Comparison of ENCODE assay signal across 19 cellular contexts in the genomic region with DNA sequence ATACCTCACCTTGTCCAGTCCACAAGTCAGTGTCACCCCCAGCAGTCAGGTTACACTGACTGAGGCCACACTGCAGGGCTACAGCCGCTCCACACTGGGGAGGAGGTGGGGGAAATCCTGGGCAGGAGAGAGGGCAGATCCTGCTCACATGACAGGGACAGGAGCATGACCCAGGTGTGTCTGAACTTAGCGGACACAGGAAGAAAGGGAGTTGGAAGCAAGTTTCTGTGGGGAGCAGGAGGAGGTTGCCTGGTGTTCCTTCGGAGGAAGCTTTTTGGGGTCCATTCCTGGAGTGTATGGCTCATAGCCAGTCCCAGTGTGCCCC. TPM values are rescaled to one million over a fixed set of nuclear protein-coding genes. Genes with fewer than 3 reads are reported as not detected.
DNase-seq lines count a peak whose midpoint lies in the region; ATAC-seq, FAIRE-seq and TF ChIP-seq lines count a peak whose summit lies in the region.
"Had no signal": no experiment of that assay in that cellular context is flagged by ENCODE, and none has a peak within 500 bp of the region (broad histone marks: within the 10 kb centered on the region; RNA-seq: fewer than 3 reads in every experiment).

No MANE protein-coding gene starts in this region.

- dilution Hi-C loops in mammary epithelial cell (cut with HindIII; ENCODE audit: low sequenced_read_pairs): loop anchor here (10.0 kb wide), 1 partner anchor 56 kb away; a partner anchor contains a TSS

- H3K18ac ChIP-seq in neuronal stem cell (ENCODE audit: low read length): no peak overlapping the region

- H4K20me1 ChIP-seq in HepG2 (ENCODE audit: insufficient read depth, low read length) (no peaks in the 10 kb centered on the region), mammary epithelial cell (ENCODE audit: insufficient read depth, low read length) (no peaks in the 10 kb centered on the region)

- H3K79me2 ChIP-seq in HepG2 (ENCODE audit: insufficient read depth, low read length) (peaks cover under 1% of the 10 kb centered on the region), mammary epithelial cell (ENCODE audit: insufficient read depth, low read length) (no peaks in the 10 kb centered on the region)

- no peak overlapping the region for H4K91ac ChIP-seq in neuronal stem cell (ENCODE audit: low read depth, low read length, poor library complexity)

- H3K36me3 ChIP-seq in HepG2 (replicated peaks in 1 of 2; ENCODE audit: control insufficient read depth in 1 of 2, insufficient read depth in 2 of 2, low read length in 2 of 2): no peaks in the 10 kb centered on the region
- no peaks in the 10 kb centered on the region for H3K36me3 ChIP-seq in neuronal stem cell (replicated peaks in 1 of 2; ENCODE audit: control insufficient read depth in 2 of 2, insufficient read depth in 2 of 2, low read length in 2 of 2)
- no peaks in the 10 kb centered on the region for H3K36me3 ChIP-seq in mammary epithelial cell (ENCODE audit: insufficient read depth, low read length)
- H3K36me3 ChIP-seq: BE2C had no signal

- FAIRE-seq in HepG2 (lab: Jason Lieb, UNC): no peak
- FAIRE-seq in urothelium cell line (lab: Jason Lieb, UNC): peak; percentile 88
- FAIRE-seq: A549, D721Med had no signal

- H2BK5ac ChIP-seq in neuronal stem cell (ENCODE audit: low read length): no peak overlapping the region

- peak overlapping the region; percentile 84 for H3K4ac ChIP-seq in neuronal stem cell (ENCODE audit: low read length)

- in situ Hi-C loops in HepG2 (cut with HindIII; ENCODE audit: extremely low pct_ligation_motif_present, low pct_unique_long_range_greater_than_20kb): no loop called here
- in situ Hi-C loops in mammary epithelial cell (cut with MboI; ENCODE audit: low sequenced_read_pairs in 2 of 2): no loop called here

- intact Hi-C loops in HepG2 (cut with micrococcal nuclease; ENCODE audit: unreplicated experiment): no loop called here
- intact Hi-C loops in mammary epithelial cell (cut with micrococcal nuclease): no loop called here

- H3K4me1 ChIP-seq in HepG2 (ENCODE audit: insufficient read depth, low read length) (peaks cover 72% of the 10 kb centered on the region), neuronal stem cell (ENCODE audit: control insufficient read depth in 2 of 2, insufficient read depth in 1 of 2, low read depth in 1 of 2, low read length in 2 of 2) (peaks cover under 1 to 6% of the 10 kb centered on the region in 2 donors), mammary epithelial cell (ENCODE audit: insufficient read depth, low read length) (peaks cover 23% of the 10 kb centered on the region)

- H2AFZ ChIP-seq in HepG2 (ENCODE audit: low read length) (no peak overlapping the region), neuronal stem cell (ENCODE audit: low read length) (no peak overlapping the region), mammary epithelial cell (ENCODE audit: low read depth, low read length) (no peak overlapping the region)
- H2AFZ ChIP-seq: GM23338 had no signal

- H2BK15ac ChIP-seq in neuronal stem cell (ENCODE audit: low read length): peak overlapping the region; percentile 92

- DNase-seq in RWPE1 (ENCODE audit: low spot score) (no peak), HepG2 (ENCODE audit: low spot score) (no peak), neuronal stem cell (ENCODE audit: low spot score) (no peak), urothelium cell line (ENCODE audit: low spot score) (no peak), putamen (ENCODE audit: low spot score) (no peak), RPMI8226 (no peak), mammary epithelial cell (no peak)
- DNase-seq: BE2C; CD8-positive, alpha-beta T cell; DMS153; H9 had no signal

- H3K27ac ChIP-seq in RWPE1 (peak overlapping the region; percentile 24), HepG2 (ENCODE audit: extremely low read length, insufficient read depth, low read length) (no peak overlapping the region), neuronal stem cell (replicated peaks; ENCODE audit: low read length) (no peak overlapping the region), mammary epithelial cell (ENCODE audit: insufficient read depth, low read depth, low read length) (no peak overlapping the region)
- H3K27ac ChIP-seq: A549 had no signal

- no peak for TF ChIP-seq RAD21 in HepG2 (CRISPR knock-in tag; IDR thresholded peaks at IDR 0.05)

- no TSS peak for BruUV-seq in HepG2 (replicated peaks; lab: Mats Ljungman, UMichigan)
- BruUV-seq in mammary epithelial cell (replicated peaks; lab: Mats Ljungman, UMichigan): no TSS peak

- no peak for TF ChIP-seq EP300 in HepG2 (IDR thresholded peaks at IDR 0.05; ENCODE audit: low read depth in 2 of 2, low read length in 2 of 2)
- no peak for TF ChIP-seq EP300 in HepG2 (CRISPR knock-in tag; IDR thresholded peaks at IDR 0.05; ENCODE audit: borderline replicate concordance)

- no peak overlapping the region for H3K23ac ChIP-seq in neuronal stem cell (ENCODE audit: low read depth, low read length, poor library complexity)

- TF ChIP-seq POLR2A in HepG2 (IDR thresholded peaks at IDR 0.05; ENCODE audit: insufficient read depth in 1 of 2, low read depth in 2 of 2, low read length in 2 of 2): 0 out of 4 replicates have a peak, but pooled peaks of 1 of the 2 experiments have one; percentile 38

- no peak overlapping the region for H2BK120ac ChIP-seq in neuronal stem cell (ENCODE audit: low read depth, low read length)

- H2AK5ac ChIP-seq in neuronal stem cell (ENCODE audit: low read depth, low read length): peak overlapping the region; percentile 92

- H3K9me3 ChIP-seq in HepG2 (ENCODE audit: low read length) (no peaks in the 10 kb centered on the region), neuronal stem cell (replicated peaks in 1 of 2; ENCODE audit: control insufficient read depth in 2 of 2, insufficient read depth in 1 of 2, low read depth in 1 of 2, low read length in 2 of 2) (no peaks in the 10 kb centered on the region), mammary epithelial cell (replicated peaks; ENCODE audit: insufficient read depth, low read length) (no peaks in the 10 kb centered on the region)
- H3K9me3 ChIP-seq: A549, BE2C had no signal

- no CpG with 5 or more reads among the region's 3 CpGs for WGBS in HepG2 (ENCODE audit: low lambda C conversion rate)
- WGBS in neuronal stem cell (ENCODE audit: extremely low coverage in 2 of 2, insufficient read length in 2 of 2, insufficient replicate concordance in 1 of 2), 2 donors: no CpG with 5 or more reads among the region's 3 CpGs
- 77% methylated on average over 3 of the region's 3 CpGs for WGBS in mammary epithelial cell (ENCODE audit: low coverage, missing lambda C conversion rate)

- H3K14ac ChIP-seq in neuronal stem cell (ENCODE audit: low read length): no peak overlapping the region

- H3K4me3 ChIP-seq in HepG2 (replicated peaks in 1 of 3; ENCODE audit: insufficient read depth in 1 of 3, low read depth in 2 of 3, low read length in 3 of 3) (no peak overlapping the region; a peak in 1 of 6 replicates), neuronal stem cell (ENCODE audit: low read length in 2 of 2) (no peak overlapping the region), mammary epithelial cell (replicated peaks in 1 of 3; ENCODE audit: insufficient read depth in 1 of 3, low read depth in 2 of 3, low read length in 3 of 3) (no peak overlapping the region)
- H3K4me3 ChIP-seq: A549, GM23338 had no signal

- POLR2A ChIA-PET in RWPE1 (lab: Yijun Ruan, JAX; ENCODE audit: low non-redundant PET): no interaction called here
- POLR2A ChIA-PET in HepG2 (lab: Yijun Ruan, JAX): interaction anchor here (0.9 to 6.6 kb wide), 3 partner anchors 9 to 78 kb away, joined by 5 to 201 read pairs (median 10); a partner anchor contains a TSS

- H3K27me3 ChIP-seq in HepG2 (ENCODE audit: control insufficient read depth in 1 of 2, insufficient read depth in 2 of 2, low read length in 2 of 2) (no peaks in the 10 kb centered on the region; a peak in 1 of 5 replicates), neuronal stem cell (ENCODE audit: control insufficient read depth in 3 of 3, insufficient read depth in 3 of 3, low read depth in 1 of 3, low read length in 3 of 3) (peaks cover 0 to 7% (median 7%) of the 10 kb centered on the region in 3 experiments), mammary epithelial cell (ENCODE audit: insufficient read depth, low read length) (no peaks in the 10 kb centered on the region)
- H3K27me3 ChIP-seq: BE2C had no signal

- peak; percentile 13 for ATAC-seq in HepG2
- no peak for ATAC-seq in GM21717 (IDR thresholded peaks at IDR 0.05; ENCODE audit: unreplicated experiment)
- ATAC-seq: A549; CD8-positive, alpha-beta T cell; GM23338 had no signal

- CTCF ChIA-PET in RWPE1 (lab: Yijun Ruan, JAX): no interaction called here
- CTCF ChIA-PET in HepG2 (lab: Yijun Ruan, JAX; ENCODE audit: low intra/inter-chr PET ratio, low total read pairs): no interaction called here
- CTCF ChIA-PET in mammary epithelial cell (lab: Charles Lee; ENCODE audit: low non-redundant PET): no interaction called here

- H2BK12ac ChIP-seq in neuronal stem cell (ENCODE audit: low read length): peak overlapping the region; percentile 99

- H4K8ac ChIP-seq in neuronal stem cell (ENCODE audit: low read depth, low read length): peak overlapping the region; percentile 43

- H3K9ac ChIP-seq in HepG2 (ENCODE audit: insufficient read depth, low read depth, low read length) (no peak overlapping the region; the same call in 1 of the 2 replicates), neuronal stem cell (ENCODE audit: low read depth, low read length, poor library complexity) (peak overlapping the region; percentile 60), mammary epithelial cell (ENCODE audit: insufficient read depth, low read length) (no peak overlapping the region)

- H3K4me2 ChIP-seq in HepG2 (ENCODE audit: low read depth, low read length): peak overlapping the region; percentile 30
- H3K4me2 ChIP-seq in neuronal stem cell (ENCODE audit: insufficient read depth, low read length, poor library complexity, severe bottlenecking): no peak overlapping the region
- H3K4me2 ChIP-seq in mammary epithelial cell (ENCODE audit: insufficient read depth, low read depth, low read length): no peak overlapping the region
- H3K4me2 ChIP-seq: A549, GM23338 had no signal

- peaks cover 3% of the 10 kb centered on the region for H3K79me1 ChIP-seq in neuronal stem cell (ENCODE audit: low read depth, low read length)

- TF ChIP-seq CTCF in RWPE1 (conservative IDR thresholded peaks at IDR 0.05; ENCODE audit: low read depth) (no peak), HepG2 (CRISPR knock-in tag; IDR thresholded peaks at IDR 0.05) (no peak), mammary epithelial cell (conservative IDR thresholded peaks at IDR 0.05 in 1 of 2, IDR thresholded peaks at IDR 0.05 in 1 of 2; ENCODE audit: extremely low read depth in 1 of 2, insufficient read depth in 1 of 2, low read depth in 1 of 2, low read length in 2 of 2) (no peak)

RNA-seq across cellular contexts. Expression of a gene that starts 5.9 kb away (rescaled TPM):
- total RNA-seq in HepG2 (2016; rRNA removed; fragmentation: Illumina TruSeq; extraction: Trizol): 2.7 and 8.9 TPM in 2 replicates
- 1.8 and 2.5 TPM in 2 replicates for total RNA-seq in HepG2 (2016; cell fraction: cytosol; rRNA removed; fragmentation: Illumina TruSeq; extraction: Trizol; ENCODE audit: low read depth)
- 2.3 and 8.4 TPM in 2 replicates for total RNA-seq in HepG2 (2016; cell fraction: insoluble cytoplasmic fraction; rRNA removed; fragmentation: Illumina TruSeq; extraction: Trizol)
- total RNA-seq in HepG2 (2016; cell fraction: membrane; rRNA removed; fragmentation: Illumina TruSeq; extraction: Trizol): 2.3 and 2.5 TPM in 2 replicates
- 8.4 and 12.1 TPM in 2 replicates for total RNA-seq in HepG2 (2016; cell fraction: nucleus; rRNA removed; fragmentation: Illumina TruSeq; extraction: Trizol)
- 28.6 and 88.6 TPM in 2 replicates for polyA plus RNA-seq in HepG2 (2011; rRNA removed)
- polyA plus RNA-seq in HepG2 (2011; cell fraction: cytosol; rRNA removed): 28.4 and 53.0 TPM in 2 replicates
- 63.0 and 95.6 TPM in 2 replicates for polyA plus RNA-seq in HepG2 (2011; cell fraction: nucleus; rRNA removed)
- 39.9 and 70.8 TPM in 2 replicates for polyA plus RNA-seq in HepG2 (2012)
- polyA plus RNA-seq in HepG2 (2016; cell fraction: cytosol; fragmentation: Illumina TruSeq; extraction: Trizol; ENCODE audit: low read depth): 0.88 and 0.92 TPM in 2 replicates
- 3.0 and 3.5 TPM in 2 replicates for polyA plus RNA-seq in HepG2 (2016; cell fraction: insoluble cytoplasmic fraction; fragmentation: Illumina TruSeq; extraction: Trizol; ENCODE audit: low read depth)
- polyA plus RNA-seq in HepG2 (2016; cell fraction: membrane; fragmentation: Illumina TruSeq; extraction: Trizol; ENCODE audit: low read depth): 1.7 TPM in 2 replicates
- 13.9 and 17.6 TPM in 2 replicates for polyA plus RNA-seq in HepG2 (2016; cell fraction: nucleus; fragmentation: Illumina TruSeq; extraction: Trizol; ENCODE audit: insufficient read depth, low read depth)
- 28.7 TPM in 1 of 2 replicates, not detected in the other for polyA minus RNA-seq in HepG2 (2011; rRNA and poly(A)+ RNA removed; ENCODE audit: low replicate concordance)
- polyA minus RNA-seq in HepG2 (2011; cell fraction: cytosol; rRNA and poly(A)+ RNA removed): 5.1 and 17.3 TPM in 2 replicates
- polyA minus RNA-seq in HepG2 (2011; cell fraction: nucleus; rRNA and poly(A)+ RNA removed): 9.9 and 21.9 TPM in 2 replicates
- polyA plus RNA-seq in neuronal stem cell (2013, experiment 1 of 2): 6.5 TPM
- 6.1 TPM for polyA plus RNA-seq in neuronal stem cell (2013, experiment 2 of 2)
- total RNA-seq in mammary epithelial cell: 1 to 10 TPM in 1 of 2 donors, under 1 TPM in 1; 0.54 to 7.0 TPM
- polyA plus RNA-seq in mammary epithelial cell: 0.26 TPM
- polyA minus RNA-seq in mammary epithelial cell: not detected
- polyA plus RNA-seq: CD14-positive monocyte had no signal

RNA-seq across cellular contexts. Expression of a gene that starts 8.2 kb away (rescaled TPM):
- total RNA-seq in HepG2 (2016; rRNA removed; fragmentation: Illumina TruSeq; extraction: Trizol) (74.0 and 75.8 TPM in 2 replicates), mammary epithelial cell (10 to 100 TPM; 63.5 to 93.8 TPM)
- 49.5 and 56.5 TPM in 2 replicates for total RNA-seq in HepG2 (2016; cell fraction: cytosol; rRNA removed; fragmentation: Illumina TruSeq; extraction: Trizol; ENCODE audit: low read depth)
- 57.1 and 69.6 TPM in 2 replicates for total RNA-seq in HepG2 (2016; cell fraction: insoluble cytoplasmic fraction; rRNA removed; fragmentation: Illumina TruSeq; extraction: Trizol)
- 60.2 and 66.9 TPM in 2 replicates for total RNA-seq in HepG2 (2016; cell fraction: membrane; rRNA removed; fragmentation: Illumina TruSeq; extraction: Trizol)
- total RNA-seq in HepG2 (2016; cell fraction: nucleus; rRNA removed; fragmentation: Illumina TruSeq; extraction: Trizol): 33.7 and 37.0 TPM in 2 replicates
- polyA plus RNA-seq in HepG2 (2011; rRNA removed) (150 and 166 TPM in 2 replicates), mammary epithelial cell (111 TPM)
- 110 and 129 TPM in 2 replicates for polyA plus RNA-seq in HepG2 (2011; cell fraction: cytosol; rRNA removed)
- 88.0 and 96.6 TPM in 2 replicates for polyA plus RNA-seq in HepG2 (2011; cell fraction: nucleus; rRNA removed)
- polyA plus RNA-seq in HepG2 (2012): 99.4 and 113 TPM in 2 replicates
- polyA plus RNA-seq in HepG2 (2016; cell fraction: cytosol; fragmentation: Illumina TruSeq; extraction: Trizol; ENCODE audit: low read depth): 78.3 and 90.9 TPM in 2 replicates
- polyA plus RNA-seq in HepG2 (2016; cell fraction: insoluble cytoplasmic fraction; fragmentation: Illumina TruSeq; extraction: Trizol; ENCODE audit: low read depth): 127 and 143 TPM in 2 replicates
- 82.2 and 92.9 TPM in 2 replicates for polyA plus RNA-seq in HepG2 (2016; cell fraction: membrane; fragmentation: Illumina TruSeq; extraction: Trizol; ENCODE audit: low read depth)
- 92.2 and 94.0 TPM in 2 replicates for polyA plus RNA-seq in HepG2 (2016; cell fraction: nucleus; fragmentation: Illumina TruSeq; extraction: Trizol; ENCODE audit: insufficient read depth, low read depth)
- 77.2 and 97.6 TPM in 2 replicates for polyA minus RNA-seq in HepG2 (2011; rRNA and poly(A)+ RNA removed; ENCODE audit: low replicate concordance)
- polyA minus RNA-seq in HepG2 (2011; cell fraction: cytosol; rRNA and poly(A)+ RNA removed): 35.3 and 48.0 TPM in 2 replicates
- 55.2 and 55.9 TPM in 2 replicates for polyA minus RNA-seq in HepG2 (2011; cell fraction: nucleus; rRNA and poly(A)+ RNA removed)
- polyA plus RNA-seq in neuronal stem cell (2013, experiment 1 of 2): 118 TPM
- 112 TPM for polyA plus RNA-seq in neuronal stem cell (2013, experiment 2 of 2)
- 277 TPM for polyA minus RNA-seq in mammary epithelial cell

RNA-seq across cellular contexts. Expression of a gene that starts 10.8 kb away (rescaled TPM):
- 59.1 and 62.8 TPM in 2 replicates for total RNA-seq in HepG2 (2016; rRNA removed; fragmentation: Illumina TruSeq; extraction: Trizol)
- 34.5 and 34.6 TPM in 2 replicates for total RNA-seq in HepG2 (2016; cell fraction: cytosol; rRNA removed; fragmentation: Illumina TruSeq; extraction: Trizol; ENCODE audit: low read depth)
- total RNA-seq in HepG2 (2016; cell fraction: insoluble cytoplasmic fraction; rRNA removed; fragmentation: Illumina TruSeq; extraction: Trizol): 56.2 and 62.6 TPM in 2 replicates
- total RNA-seq in HepG2 (2016; cell fraction: membrane; rRNA removed; fragmentation: Illumina TruSeq; extraction: Trizol): 61.2 and 64.2 TPM in 2 replicates
- 31.4 and 47.6 TPM in 2 replicates for total RNA-seq in HepG2 (2016; cell fraction: nucleus; rRNA removed; fragmentation: Illumina TruSeq; extraction: Trizol)
- polyA plus RNA-seq in HepG2 (2011; rRNA removed): 37.0 and 60.2 TPM in 2 replicates
- polyA plus RNA-seq in HepG2 (2011; cell fraction: cytosol; rRNA removed): 42.3 and 49.1 TPM in 2 replicates
- 45.9 and 96.4 TPM in 2 replicates for polyA plus RNA-seq in HepG2 (2011; cell fraction: nucleus; rRNA removed)
- polyA plus RNA-seq in HepG2 (2012): 103 and 194 TPM in 2 replicates
- 73.1 and 74.3 TPM in 2 replicates for polyA plus RNA-seq in HepG2 (2016; cell fraction: cytosol; fragmentation: Illumina TruSeq; extraction: Trizol; ENCODE audit: low read depth)
- 91.0 and 122 TPM in 2 replicates for polyA plus RNA-seq in HepG2 (2016; cell fraction: insoluble cytoplasmic fraction; fragmentation: Illumina TruSeq; extraction: Trizol; ENCODE audit: low read depth)
- 101 and 107 TPM in 2 replicates for polyA plus RNA-seq in HepG2 (2016; cell fraction: membrane; fragmentation: Illumina TruSeq; extraction: Trizol; ENCODE audit: low read depth)
- 107 and 123 TPM in 2 replicates for polyA plus RNA-seq in HepG2 (2016; cell fraction: nucleus; fragmentation: Illumina TruSeq; extraction: Trizol; ENCODE audit: insufficient read depth, low read depth)
- polyA minus RNA-seq in HepG2 (2011; rRNA and poly(A)+ RNA removed; ENCODE audit: low replicate concordance): 99.0 and 111 TPM in 2 replicates
- polyA minus RNA-seq in HepG2 (2011; cell fraction: cytosol; rRNA and poly(A)+ RNA removed): 44.8 and 90.8 TPM in 2 replicates
- polyA minus RNA-seq in HepG2 (2011; cell fraction: nucleus; rRNA and poly(A)+ RNA removed): 4.2 and 14.9 TPM in 2 replicates
- polyA plus RNA-seq in neuronal stem cell (2013, experiment 1 of 2): 84.6 TPM
- polyA plus RNA-seq in neuronal stem cell (2013, experiment 2 of 2): 88.1 TPM
- 10 to 100 TPM; 17.3 to 71.6 TPM for total RNA-seq in mammary epithelial cell
- polyA plus RNA-seq in mammary epithelial cell: 28.8 TPM
- 228 TPM for polyA minus RNA-seq in mammary epithelial cell

RNA-seq across cellular contexts. Expression of a gene that starts 15.7 kb away (rescaled TPM):
- total RNA-seq in HepG2 (2016; rRNA removed; fragmentation: Illumina TruSeq; extraction: Trizol) (not detected in 2 replicates), mammary epithelial cell (not detected)
- total RNA-seq in HepG2 (2016; cell fraction: cytosol; rRNA removed; fragmentation: Illumina TruSeq; extraction: Trizol; ENCODE audit: low read depth): not detected in 2 replicates
- not detected in 2 replicates for total RNA-seq in HepG2 (2016; cell fraction: insoluble cytoplasmic fraction; rRNA removed; fragmentation: Illumina TruSeq; extraction: Trizol)
- total RNA-seq in HepG2 (2016; cell fraction: membrane; rRNA removed; fragmentation: Illumina TruSeq; extraction: Trizol): not detected in 2 replicates
- total RNA-seq in HepG2 (2016; cell fraction: nucleus; rRNA removed; fragmentation: Illumina TruSeq; extraction: Trizol): not detected in 2 replicates
- polyA plus RNA-seq in HepG2 (2011; rRNA removed) (0.07 TPM in 1 of 2 replicates, not detected in the other), mammary epithelial cell (not detected)
- not detected in 2 replicates for polyA plus RNA-seq in HepG2 (2011; cell fraction: cytosol; rRNA removed)
- not detected in 2 replicates for polyA plus RNA-seq in HepG2 (2011; cell fraction: nucleus; rRNA removed)
- polyA plus RNA-seq in HepG2 (2012): 0.12 and 0.28 TPM in 2 replicates
- not detected in 2 replicates for polyA plus RNA-seq in HepG2 (2016; cell fraction: cytosol; fragmentation: Illumina TruSeq; extraction: Trizol; ENCODE audit: low read depth)
- polyA plus RNA-seq in HepG2 (2016; cell fraction: insoluble cytoplasmic fraction; fragmentation: Illumina TruSeq; extraction: Trizol; ENCODE audit: low read depth): not detected in 2 replicates
- polyA plus RNA-seq in HepG2 (2016; cell fraction: membrane; fragmentation: Illumina TruSeq; extraction: Trizol; ENCODE audit: low read depth): not detected in 2 replicates
- not detected in 2 replicates for polyA plus RNA-seq in HepG2 (2016; cell fraction: nucleus; fragmentation: Illumina TruSeq; extraction: Trizol; ENCODE audit: insufficient read depth, low read depth)
- polyA minus RNA-seq in HepG2 (2011; rRNA and poly(A)+ RNA removed; ENCODE audit: low replicate concordance): 0.07 and 0.22 TPM in 2 replicates
- not detected in 2 replicates for polyA minus RNA-seq in HepG2 (2011; cell fraction: cytosol; rRNA and poly(A)+ RNA removed)
- not detected in 2 replicates for polyA minus RNA-seq in HepG2 (2011; cell fraction: nucleus; rRNA and poly(A)+ RNA removed)
- polyA plus RNA-seq in neuronal stem cell (2013, experiment 1 of 2): 3.0 TPM
- polyA plus RNA-seq in neuronal stem cell (2013, experiment 2 of 2): 2.8 TPM
- not detected for polyA minus RNA-seq in mammary epithelial cell
- total RNA-seq: Daoy, HT-29 had no signal
- polyA plus RNA-seq: A549 had no signal

RNA-seq across cellular contexts. Expression of a gene that starts 24.3 kb away (rescaled TPM):
- total RNA-seq in HepG2 (2016; rRNA removed; fragmentation: Illumina TruSeq; extraction: Trizol): not detected in 2 replicates
- total RNA-seq in HepG2 (2016; cell fraction: cytosol; rRNA removed; fragmentation: Illumina TruSeq; extraction: Trizol; ENCODE audit: low read depth): not detected in 2 replicates
- not detected in 2 replicates for total RNA-seq in HepG2 (2016; cell fraction: insoluble cytoplasmic fraction; rRNA removed; fragmentation: Illumina TruSeq; extraction: Trizol)
- total RNA-seq in HepG2 (2016; cell fraction: membrane; rRNA removed; fragmentation: Illumina TruSeq; extraction: Trizol): not detected in 2 replicates
- not detected in 2 replicates for total RNA-seq in HepG2 (2016; cell fraction: nucleus; rRNA removed; fragmentation: Illumina TruSeq; extraction: Trizol)
- polyA plus RNA-seq in HepG2 (2011; rRNA removed): 0.22 and 0.35 TPM in 2 replicates
- polyA plus RNA-seq in HepG2 (2011; cell fraction: cytosol; rRNA removed): 0.14 TPM in 1 of 2 replicates, not detected in the other
- 0.57 TPM in 1 of 2 replicates, not detected in the other for polyA plus RNA-seq in HepG2 (2011; cell fraction: nucleus; rRNA removed)
- 0.30 and 0.76 TPM in 2 replicates for polyA plus RNA-seq in HepG2 (2012)
- polyA plus RNA-seq in HepG2 (2016; cell fraction: cytosol; fragmentation: Illumina TruSeq; extraction: Trizol; ENCODE audit: low read depth): not detected in 2 replicates
- polyA plus RNA-seq in HepG2 (2016; cell fraction: insoluble cytoplasmic fraction; fragmentation: Illumina TruSeq; extraction: Trizol; ENCODE audit: low read depth): not detected in 2 replicates
- not detected in 2 replicates for polyA plus RNA-seq in HepG2 (2016; cell fraction: membrane; fragmentation: Illumina TruSeq; extraction: Trizol; ENCODE audit: low read depth)
- polyA plus RNA-seq in HepG2 (2016; cell fraction: nucleus; fragmentation: Illumina TruSeq; extraction: Trizol; ENCODE audit: insufficient read depth, low read depth): not detected in 2 replicates
- polyA minus RNA-seq in HepG2 (2011; rRNA and poly(A)+ RNA removed; ENCODE audit: low replicate concordance): 2.1 TPM in 2 replicates
- not detected in 2 replicates for polyA minus RNA-seq in HepG2 (2011; cell fraction: cytosol; rRNA and poly(A)+ RNA removed)
- not detected in 2 replicates for polyA minus RNA-seq in HepG2 (2011; cell fraction: nucleus; rRNA and poly(A)+ RNA removed)
- 0.35 TPM for polyA plus RNA-seq in neuronal stem cell (2013, experiment 1 of 2)
- polyA plus RNA-seq in neuronal stem cell (2013, experiment 2 of 2): 0.42 TPM
- not detected for total RNA-seq in mammary epithelial cell
- polyA plus RNA-seq in mammary epithelial cell: not detected
- polyA minus RNA-seq in mammary epithelial cell: not detected
- total RNA-seq: Daoy, GM23338, HT-29 had no signal
- polyA plus RNA-seq: AG04450 had no signal
